9 cellular contexts compared by ENCODE assay signal in the genomic region with DNA sequence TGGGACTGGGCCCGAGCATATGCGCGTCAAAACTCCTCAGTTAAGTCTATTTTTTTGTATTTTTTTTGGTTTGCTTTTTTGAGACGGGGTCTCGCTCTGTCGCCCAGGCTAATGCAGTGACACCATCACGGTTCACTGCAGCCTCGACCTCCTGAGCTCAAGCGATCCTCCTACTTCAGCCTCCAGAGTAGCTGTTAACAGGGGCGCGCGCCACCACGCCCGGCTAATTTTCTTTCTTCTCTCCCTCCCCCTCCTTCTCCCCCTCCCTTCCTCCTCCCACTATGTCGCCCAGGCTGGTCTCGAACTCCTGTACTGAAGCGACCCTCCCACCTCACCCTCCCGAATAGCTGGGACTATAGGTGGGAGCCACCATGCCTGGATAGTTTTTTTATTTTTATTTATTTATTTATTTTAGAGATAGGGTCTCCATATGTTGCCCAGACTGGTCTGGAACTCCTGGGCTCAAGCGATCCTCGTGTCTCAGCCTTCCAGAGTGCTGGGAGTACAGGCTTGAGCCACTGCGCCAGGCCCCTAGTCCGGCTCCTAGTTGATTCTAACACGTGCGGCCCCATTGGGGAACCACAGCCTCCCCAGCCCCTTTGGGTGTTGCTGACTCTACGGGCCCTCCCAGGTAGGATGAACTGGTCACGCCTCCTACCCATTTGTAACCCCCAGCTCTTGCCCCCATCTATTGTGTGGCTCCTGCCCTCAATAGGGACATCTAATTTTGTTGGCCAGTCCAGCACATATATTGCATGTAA. TPM values are rescaled to one million over a fixed set of nuclear protein-coding genes. Genes with fewer than 3 reads are reported as not detected.
DNase-seq lines count a peak whose midpoint lies in the region; ATAC-seq lines count a peak whose summit lies in the region.
"Had no signal": no experiment of that assay in that cellular context is flagged by ENCODE, and none has a peak within 500 bp of the region (broad histone marks: within the 10 kb centered on the region; RNA-seq: fewer than 3 reads in every experiment).

No MANE protein-coding gene starts in this region.

- H3K27ac Mint-ChIP-seq in activated naive CD8-positive, alpha-beta T cell treated with anti-CD3 and anti-CD28 coated beads, Interleukin-2, amount 10 ng/mL, durations not matched to agents 7 days and 5 days, result peak overlapping the region; percentile 90

- peaks cover 35% of the 10 kb centered on the region for H3K4me1 ChIP-seq in stomach smooth muscle (ENCODE audit: control insufficient read depth, insufficient read depth, low read length)

- H3K4me3 Mint-ChIP-seq in activated naive CD8-positive, alpha-beta T cell treated with anti-CD3 and anti-CD28 coated beads, Interleukin-2, amount 10 ng/mL, durations not matched to agents 7 days and 5 days, result peak overlapping the region; percentile 92

- peak; percentile 53 for DNase-seq in NCI-H146 (lab: John Stamatoyannopoulos, UW)
- no peak for DNase-seq in NCI-H146 treated with DMSO at 0.1 percent for 48 hours (lab: John Stamatoyannopoulos, UW; ENCODE audit: unreplicated experiment)
- no peak for DNase-seq in activated naive CD8-positive, alpha-beta T cell treated with anti-CD3 and anti-CD28 coated beads, Interleukin-2, amount 10 ng/mL, durations not matched to agents 7 days and 5 days
- DNase-seq in islet precursor cell, result peak; percentile 35
- DNase-seq in NCI-H748 (lab: John Stamatoyannopoulos, UW; ENCODE audit: unreplicated experiment), result no peak
- DNase-seq in HuH-7 (ENCODE audit: low spot score), result no peak

- peaks cover 19% of the 10 kb centered on the region for H3K4me1 Mint-ChIP-seq in activated naive CD8-positive, alpha-beta T cell treated with anti-CD3 and anti-CD28 coated beads, Interleukin-2, amount 10 ng/mL, durations not matched to agents 7 days and 5 days

- H3K27ac ChIP-seq in stomach smooth muscle (ENCODE audit: low read length), result peak overlapping the region; percentile 92

- peak overlapping the region; percentile 78 to 85 for H3K4me3 ChIP-seq in stomach smooth muscle (ENCODE audit: low read length in 2 of 2)

- POLR2A ChIA-PET in activated naive CD8-positive, alpha-beta T cell treated with anti-CD3 and anti-CD28 coated beads, Interleukin-2, amount 10 ng/mL, durations not matched to agents 7 days and 5 days (lab: Charles Lee), result interaction anchor here (0.6 to 4.2 kb wide), 9 partner anchors 11 to 419 kb away, joined by 3 to 34 read pairs (median 4); a partner anchor contains a TSS

- no peak for ATAC-seq in activated naive CD8-positive, alpha-beta T cell treated with anti-CD3 and anti-CD28 coated beads, Interleukin-2, amount 10 ng/mL, durations not matched to agents 7 days and 5 days (ENCODE audit: low read depth)
- no peak for ATAC-seq in GM18519 (IDR thresholded peaks at IDR 0.05; ENCODE audit: low FRiP score, unreplicated experiment)

- no peaks in the 10 kb centered on the region for H3K27me3 Mint-ChIP-seq in activated naive CD8-positive, alpha-beta T cell treated with anti-CD3 and anti-CD28 coated beads, Interleukin-2, amount 10 ng/mL, durations not matched to agents 7 days and 5 days

- no peaks in the 10 kb centered on the region for H3K27me3 ChIP-seq in stomach smooth muscle (ENCODE audit: control insufficient read depth in 1 of 2, insufficient read depth in 2 of 2, low read length in 2 of 2)

- H3K36me3 Mint-ChIP-seq in activated naive CD8-positive, alpha-beta T cell treated with anti-CD3 and anti-CD28 coated beads, Interleukin-2, amount 10 ng/mL, durations not matched to agents 7 days and 5 days, result no peaks in the 10 kb centered on the region

- H3K9ac ChIP-seq in stomach smooth muscle (ENCODE audit: low read length in 2 of 2), result peak overlapping the region; percentile 65 to 66

- H3K9me3 Mint-ChIP-seq in activated naive CD8-positive, alpha-beta T cell treated with anti-CD3 and anti-CD28 coated beads, Interleukin-2, amount 10 ng/mL, durations not matched to agents 7 days and 5 days, result no peaks in the 10 kb centered on the region

- no peaks in the 10 kb centered on the region for H3K9me3 ChIP-seq in stomach smooth muscle (ENCODE audit: control insufficient read depth in 2 of 2, low read length in 2 of 2)

- no peaks in the 10 kb centered on the region for H3K36me3 ChIP-seq in stomach smooth muscle (ENCODE audit: control insufficient read depth in 2 of 2, insufficient read depth in 2 of 2, low read length in 2 of 2)

RNA-seq across cellular contexts. Expression of a gene that starts 0.8 kb away (rescaled TPM):
- 1 to 10 TPM; 2.9 to 3.5 TPM for total RNA-seq in activated naive CD8-positive, alpha-beta T cell treated with anti-CD3 and anti-CD28 coated beads, Interleukin-2, amount 10 ng/mL, durations not matched to agents 7 days and 5 days

RNA-seq across cellular contexts. Expression of a gene that starts 5.4 kb away (rescaled TPM):
- total RNA-seq in activated naive CD8-positive, alpha-beta T cell treated with anti-CD3 and anti-CD28 coated beads, Interleukin-2, amount 10 ng/mL, durations not matched to agents 7 days and 5 days, result 1,000 to 10,000 TPM; 1,038 to 1,039 TPM

RNA-seq across cellular contexts. Expression of a gene that starts 13.8 kb away (rescaled TPM):
- under 1 TPM; 0.83 to 0.94 TPM for total RNA-seq in activated naive CD8-positive, alpha-beta T cell treated with anti-CD3 and anti-CD28 coated beads, Interleukin-2, amount 10 ng/mL, durations not matched to agents 7 days and 5 days
- total RNA-seq: left colon had no signal

RNA-seq across cellular contexts. Expression of a gene that starts 19.1 kb away (rescaled TPM):
- total RNA-seq in activated naive CD8-positive, alpha-beta T cell treated with anti-CD3 and anti-CD28 coated beads, Interleukin-2, amount 10 ng/mL, durations not matched to agents 7 days and 5 days, result 1 to 10 TPM; 1.7 to 2.1 TPM

RNA-seq across cellular contexts. Expression of a gene that starts 26.8 kb away (rescaled TPM):
- total RNA-seq in activated naive CD8-positive, alpha-beta T cell treated with anti-CD3 and anti-CD28 coated beads, Interleukin-2, amount 10 ng/mL, durations not matched to agents 7 days and 5 days, result 10 to 100 TPM in 1 of 2 experiments, 1 to 10 TPM in 1; 8.6 to 10.6 TPM

Comparison
In these comparisons a context has a peak if more than half of its experiments do, and no peak if none do; other contexts are left out.
1. DNase-seq: peak in NCI-H146 (single experiment) and islet precursor cell (single experiment); none in NCI-H146 treated with DMSO at 0.1 percent for 48 hours (single experiment), activated naive CD8-positive, alpha-beta T cell treated with anti-CD3 and anti-CD28 coated beads, Interleukin-2, amount 10 ng/mL, durations not matched to agents 7 days and 5 days (single experiment), NCI-H748 (single experiment) and HuH-7 (single experiment).